19 cellular contexts compared by ENCODE assay signal in the genomic region with DNA sequence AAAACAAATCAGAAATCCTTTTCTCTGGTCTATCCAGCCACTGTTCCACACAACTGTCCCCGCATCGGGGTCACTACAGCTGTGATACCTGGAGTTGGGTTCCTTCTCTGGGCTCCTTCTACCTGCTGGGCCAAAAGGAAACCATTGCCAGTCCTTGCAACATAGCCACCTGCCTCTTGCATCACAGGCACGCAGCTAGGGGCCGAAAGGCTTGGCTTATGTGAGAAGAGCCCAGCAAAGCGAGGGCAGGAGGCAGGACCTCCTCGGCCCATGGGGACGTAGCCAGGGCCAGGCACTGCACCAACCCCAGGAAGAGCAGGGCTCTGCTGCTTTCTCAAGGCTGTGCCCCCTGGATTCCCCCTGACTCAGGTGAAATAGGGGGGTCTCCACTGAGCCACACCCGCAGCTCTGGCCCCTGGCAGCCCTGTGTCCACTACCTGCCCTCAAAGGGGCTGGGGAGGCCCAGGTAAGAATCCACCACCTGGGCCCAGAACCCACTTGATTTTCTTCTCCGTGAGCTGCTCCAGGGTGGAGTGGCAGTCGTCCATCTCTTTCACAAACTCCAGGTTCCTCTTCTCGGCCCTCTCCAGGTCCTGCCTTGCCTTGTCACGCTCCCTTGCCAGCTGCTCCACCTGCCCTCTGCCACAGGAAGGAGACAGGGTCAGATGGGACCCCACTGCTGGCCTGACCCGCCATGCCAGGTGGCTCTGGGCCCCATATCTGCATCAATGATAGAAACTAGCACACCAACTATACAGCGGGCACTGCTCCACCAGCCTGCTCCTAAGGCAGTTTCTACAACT.
"Had no signal": no experiment of that assay in that cellular context is flagged by ENCODE, and none has a peak within 500 bp of the region (broad histone marks: within the 10 kb centered on the region; RNA-seq: fewer than 3 reads in every experiment).

No MANE protein-coding gene starts in this region.

- H3K4me1 Mint-ChIP-seq: activated CD4-positive, alpha-beta memory T cell treated with anti-CD3 and anti-CD28 coated beads, Interleukin-2, amount 10 ng/mL, durations not matched to agents 7 days and 5 days; naive B cell had no signal

- H3K9me3 ChIP-seq: body of pancreas, neutrophil, SJSA1, transverse colon had no signal

- H3K4me3 ChIP-seq: body of pancreas, lung, SJSA1, skin epidermis, transverse colon had no signal

- ATAC-seq: body of pancreas; stimulated activated naive CD8-positive, alpha-beta T cell treated with anti-CD3 and anti-CD28 coated beads, Interleukin-15, Interleukin-2, amounts not matched to agents 100 U/mL and 50 U/mL, for 24 hours had no signal

- H3K4me1 ChIP-seq: body of pancreas, SJSA1, transverse colon had no signal

- H3K9me3 Mint-ChIP-seq: activated CD4-positive, alpha-beta memory T cell treated with anti-CD3 and anti-CD28 coated beads, Interleukin-2, amount 10 ng/mL, durations not matched to agents 7 days and 5 days; activated T-cell treated with anti-CD3 and anti-CD28 coated beads, Interleukin-2, amount 50 U/mL, for 24 hours; naive B cell had no signal

- H3K27ac Mint-ChIP-seq: activated CD4-positive, alpha-beta memory T cell treated with anti-CD3 and anti-CD28 coated beads, Interleukin-2, amount 10 ng/mL, durations not matched to agents 7 days and 5 days; activated naive CD8-positive, alpha-beta T cell; activated T-cell treated with anti-CD3 and anti-CD28 coated beads, Interleukin-2, amount 50 U/mL, for 24 hours had no signal

- H3K27me3 ChIP-seq: body of pancreas, neutrophil, SJSA1, transverse colon had no signal

- DNase-seq: activated CD4-positive, alpha-beta memory T cell treated with anti-CD3 and anti-CD28 coated beads, Interleukin-2, amount 10 ng/mL, durations not matched to agents 7 days and 5 days; activated gamma-delta T cell treated with Interleukin-2 at 50 U/mL for 16 hours; activated T-cell treated with anti-CD3 and anti-CD28 coated beads, Interleukin-2, amount 50 U/mL, for 24 hours; amniotic stem cell; cortex of kidney; effector CD4-positive, alpha-beta T cell; foreskin melanocyte; midbrain; naive B cell; stimulated activated CD4-positive, alpha-beta T cell treated with anti-CD3 and anti-CD28 coated beads, Interleukin-15, amount 100 ng/mL, for 24 hours; stimulated activated CD4-positive, alpha-beta T cell treated with anti-CD3 and anti-CD28 coated beads, Interleukin-4, amount 100 ng/mL, for 1 hour; stimulated activated naive CD8-positive, alpha-beta T cell treated with anti-CD3 and anti-CD28 coated beads, Interleukin-15, Interleukin-2, amounts not matched to agents 100 U/mL and 50 U/mL, for 24 hours; transverse colon had no signal

- H3K27ac ChIP-seq: body of pancreas, neutrophil, SJSA1, skin epidermis, transverse colon had no signal

- H3K36me3 Mint-ChIP-seq: activated naive CD8-positive, alpha-beta T cell; naive B cell had no signal

- H3K27me3 Mint-ChIP-seq: activated CD4-positive, alpha-beta memory T cell treated with anti-CD3 and anti-CD28 coated beads, Interleukin-2, amount 10 ng/mL, durations not matched to agents 7 days and 5 days; activated naive CD8-positive, alpha-beta T cell; activated T-cell treated with anti-CD3 and anti-CD28 coated beads, Interleukin-2, amount 50 U/mL, for 24 hours; naive B cell had no signal

- H3K4me3 Mint-ChIP-seq: activated CD4-positive, alpha-beta memory T cell treated with anti-CD3 and anti-CD28 coated beads, Interleukin-2, amount 10 ng/mL, durations not matched to agents 7 days and 5 days; activated naive CD8-positive, alpha-beta T cell; activated T-cell treated with anti-CD3 and anti-CD28 coated beads, Interleukin-2, amount 50 U/mL, for 24 hours; naive B cell had no signal

- H3K36me3 ChIP-seq: neutrophil, transverse colon had no signal
